ENCODE assay signal across 9 cellular contexts in genomic region chr9:34958411-34958982, GRCh38. TPM values are rescaled to one million over a fixed set of nuclear protein-coding genes. Genes with fewer than 3 reads are reported as not detected.
DNase-seq lines count a peak whose midpoint lies in the region; ATAC-seq and TF ChIP-seq lines count a peak whose summit lies in the region.
"Had no signal": no experiment of that assay in that cellular context is flagged by ENCODE, and none has a peak within 500 bp of the region (broad histone marks: within the 10 kb centered on the region; RNA-seq: fewer than 3 reads in every experiment).

No MANE protein-coding gene starts in this region.

- DNase-seq in activated B cell treated with CpG ODN at 0.5 μM for 24 hours (no peak), immature natural killer cell (no peak), EL (no peak), GF-D8 (lab: John Stamatoyannopoulos, UW) (no peak), activated gamma-delta T cell (lab: John Stamatoyannopoulos, UW) (no peak)
- DNase-seq in stimulated activated naive CD8-positive, alpha-beta T cell treated with anti-CD3 and anti-CD28 coated beads, Interleukin-15, amount 100 ng/mL, for 72 hours: no peak
- DNase-seq: activated CD4-positive, alpha-beta T cell treated with anti-CD3 and anti-CD28 coated beads for 1 hour; stimulated activated naive CD4-positive, alpha-beta T cell treated with Interleukin-2 at 50 U/mL for 16 hours had no signal

- H3K4me1 Mint-ChIP-seq in activated B cell treated with CpG ODN at 0.5 μM for 24 hours: peaks cover 6% of the 10 kb centered on the region
- peaks cover 0 to 2% of the 10 kb centered on the region in 2 donors for H3K4me1 Mint-ChIP-seq in immature natural killer cell
- peaks cover 24% of the 10 kb centered on the region for H3K4me1 Mint-ChIP-seq in stimulated activated naive CD8-positive, alpha-beta T cell treated with anti-CD3 and anti-CD28 coated beads, Interleukin-15, amount 100 ng/mL, for 72 hours

- peak overlapping the region; percentile 47 for H3K4me3 Mint-ChIP-seq in activated B cell treated with CpG ODN at 0.5 μM for 24 hours
- H3K4me3 Mint-ChIP-seq in immature natural killer cell: peak overlapping the region in 3 of 5 donors; percentile 12 to 64 (median 38)
- H3K4me3 Mint-ChIP-seq in stimulated activated naive CD8-positive, alpha-beta T cell treated with anti-CD3 and anti-CD28 coated beads, Interleukin-15, amount 100 ng/mL, for 72 hours: peak overlapping the region; percentile 34 to 65

- CTCF ChIA-PET in activated B cell treated with CpG ODN at 0.5 μM for 24 hours (lab: Charles Lee): no interaction called here

- H3K36me3 Mint-ChIP-seq in activated B cell treated with CpG ODN at 0.5 μM for 24 hours (ENCODE audit: low read depth) (no peaks in the 10 kb centered on the region), immature natural killer cell (no peaks in the 10 kb centered on the region)

- POLR2A ChIA-PET in activated B cell treated with CpG ODN at 0.5 μM for 24 hours (lab: Charles Lee): no interaction called here

- H3K9me3 Mint-ChIP-seq in activated B cell treated with CpG ODN at 0.5 μM for 24 hours: no peaks in the 10 kb centered on the region
- peaks cover 0 to 1% (median 0%) of the 10 kb centered on the region in 6 donors for H3K9me3 Mint-ChIP-seq in immature natural killer cell
- no peaks in the 10 kb centered on the region for H3K9me3 Mint-ChIP-seq in stimulated activated naive CD8-positive, alpha-beta T cell treated with anti-CD3 and anti-CD28 coated beads, Interleukin-15, amount 100 ng/mL, for 72 hours

- no peak overlapping the region for H3K27ac Mint-ChIP-seq in activated B cell treated with CpG ODN at 0.5 μM for 24 hours
- no peak overlapping the region for H3K27ac Mint-ChIP-seq in immature natural killer cell
- H3K27ac Mint-ChIP-seq in stimulated activated naive CD8-positive, alpha-beta T cell treated with anti-CD3 and anti-CD28 coated beads, Interleukin-15, amount 100 ng/mL, for 72 hours: no peak overlapping the region

- intact Hi-C loops in activated B cell treated with CpG ODN at 0.5 μM for 24 hours (cut with micrococcal nuclease): no loop called here

- peaks cover 54% of the 10 kb centered on the region for H3K27me3 Mint-ChIP-seq in activated B cell treated with CpG ODN at 0.5 μM for 24 hours
- peaks cover 9 to 28% (median 12%) of the 10 kb centered on the region in 3 donors for H3K27me3 Mint-ChIP-seq in immature natural killer cell (ENCODE audit: low read depth in 3 of 3)
- peaks cover 76% of the 10 kb centered on the region for H3K27me3 Mint-ChIP-seq in stimulated activated naive CD8-positive, alpha-beta T cell treated with anti-CD3 and anti-CD28 coated beads, Interleukin-15, amount 100 ng/mL, for 72 hours

- TF ChIP-seq CTCF in activated B cell treated with CpG ODN at 0.5 μM for 24 hours (IDR thresholded peaks at IDR 0.05): no peak

- ATAC-seq in HG03432 (IDR thresholded peaks at IDR 0.05; ENCODE audit: unreplicated experiment) (peak; percentile 11), activated B cell treated with CpG ODN at 0.5 μM for 24 hours (ENCODE audit: low read depth) (no peak)
- peak; percentile 7 for ATAC-seq in stimulated activated naive CD8-positive, alpha-beta T cell treated with anti-CD3 and anti-CD28 coated beads, Interleukin-15, amount 100 ng/mL, for 72 hours

RNA-seq across cellular contexts. Expression of gene PHF24, which starts 0.4 kb away (rescaled TPM):
- 0.13 TPM in 1 of 2 replicates, not detected in the other for total RNA-seq in activated B cell treated with CpG ODN at 0.5 μM for 24 hours
- not detected for polyA plus RNA-seq in immature natural killer cell

RNA-seq across cellular contexts. Expression of gene DNAJB5, which starts 31.0 kb away (rescaled TPM):
- 5.4 and 6.4 TPM in 2 replicates for total RNA-seq in activated B cell treated with CpG ODN at 0.5 μM for 24 hours
- 1 to 10 TPM; 1.0 to 1.7 (median 1.4) TPM for polyA plus RNA-seq in immature natural killer cell
